ENCODE assay signal across 20 cellular contexts in genomic region chr20:3865152-3865886, GRCh38. TPM values are rescaled to one million over a fixed set of nuclear protein-coding genes. Genes with fewer than 3 reads are reported as not detected.
DNase-seq lines count a peak whose midpoint lies in the region; ATAC-seq and TF ChIP-seq lines count a peak whose summit lies in the region.
"Had no signal": no experiment of that assay in that cellular context is flagged by ENCODE, and none has a peak within 500 bp of the region (broad histone marks: within the 10 kb centered on the region; RNA-seq: fewer than 3 reads in every experiment).

No MANE protein-coding gene starts in this region.

- H2AFZ ChIP-seq in osteoblast (ENCODE audit: low read length) (no peak overlapping the region), GM23338 (no peak overlapping the region)

- H3K9me3 ChIP-seq in T-helper 17 cell (ENCODE audit: control insufficient read depth, low read length, poor library complexity, severe bottlenecking) (no peaks in the 10 kb centered on the region), osteoblast (ENCODE audit: low read depth, low read length) (no peaks in the 10 kb centered on the region)

- H3K27me3 ChIP-seq in H7 (ENCODE audit: control insufficient read depth, insufficient read depth, low read length) (no peaks in the 10 kb centered on the region), osteoblast (ENCODE audit: insufficient read depth, low read length) (no peaks in the 10 kb centered on the region), GM23338 (ENCODE audit: insufficient read depth) (no peaks in the 10 kb centered on the region)
- H3K27me3 ChIP-seq: BLaER1 had no signal

- H3K36me3 Mint-ChIP-seq in activated CD4-positive, alpha-beta T cell treated with anti-CD3 and anti-CD28 coated beads, Interleukin-2, amount 10 ng/mL, durations not matched to agents 7 days and 5 days (ENCODE audit: low read depth) = peaks cover 47% of the 10 kb centered on the region
- peaks cover 10% of the 10 kb centered on the region for H3K36me3 Mint-ChIP-seq in T-helper 17 cell (ENCODE audit: low read depth)
- H3K36me3 Mint-ChIP-seq in GM23338 (ENCODE audit: low read depth) = peaks cover 44% of the 10 kb centered on the region

- peaks cover 4% of the 10 kb centered on the region for H3K79me2 ChIP-seq in osteoblast (ENCODE audit: insufficient read depth, low read length)
- H3K79me2 ChIP-seq in GM23338 (replicated peaks; ENCODE audit: insufficient read depth) = no peaks in the 10 kb centered on the region

- H3K4me3 ChIP-seq in H7 (ENCODE audit: insufficient read depth, low read depth, low read length) (no peak overlapping the region), osteoblast (ENCODE audit: insufficient read depth, low read length) (no peak overlapping the region), GM23338 (no peak overlapping the region)
- H3K4me3 ChIP-seq: BLaER1 had no signal

- H3K4me1 Mint-ChIP-seq in activated CD4-positive, alpha-beta T cell treated with anti-CD3 and anti-CD28 coated beads, Interleukin-2, amount 10 ng/mL, durations not matched to agents 7 days and 5 days = no peaks in the 10 kb centered on the region
- H3K4me1 Mint-ChIP-seq in T-helper 17 cell (peaks cover 4% of the 10 kb centered on the region), GM23338 (no peaks in the 10 kb centered on the region)
- H3K4me1 Mint-ChIP-seq: H9 had no signal

- H3K4me1 ChIP-seq in osteoblast (ENCODE audit: insufficient read depth, low read length) (no peaks in the 10 kb centered on the region), GM23338 (ENCODE audit: insufficient read depth) (no peaks in the 10 kb centered on the region)

- H3K36me3 ChIP-seq in H7 (replicated peaks; ENCODE audit: control insufficient read depth, insufficient read depth, low read length) (peaks cover 37% of the 10 kb centered on the region), osteoblast (ENCODE audit: insufficient read depth, low read length) (peaks cover 68% of the 10 kb centered on the region), GM23338 (ENCODE audit: insufficient read depth) (peaks cover 7% of the 10 kb centered on the region)

- peaks cover 19% of the 10 kb centered on the region for H4K20me1 ChIP-seq in osteoblast (ENCODE audit: insufficient read depth, low read length)
- H4K20me1 ChIP-seq in GM23338 (replicated peaks; ENCODE audit: insufficient read depth) = no peaks in the 10 kb centered on the region

- H3K4me2 ChIP-seq in osteoblast (ENCODE audit: insufficient read depth, low read length) (no peak overlapping the region), GM23338 (no peak overlapping the region)

- TF ChIP-seq CTCF in osteoblast (IDR thresholded peaks at IDR 0.05; ENCODE audit: extremely low read depth, low read depth, low read length) = no peak
- TF ChIP-seq CTCF in GM23338 (conservative IDR thresholded peaks at IDR 0.05; ENCODE audit: low read depth in 2 of 2) = no peak

- ATAC-seq in T-helper 17 cell (no peak), HG02852 (IDR thresholded peaks at IDR 0.05; ENCODE audit: unreplicated experiment) (no peak), GM23338 (no peak)
- ATAC-seq: CD8-positive, alpha-beta T cell; HCT116 had no signal

- H3K4me3 Mint-ChIP-seq in activated CD4-positive, alpha-beta T cell treated with anti-CD3 and anti-CD28 coated beads, Interleukin-2, amount 10 ng/mL, durations not matched to agents 7 days and 5 days = no peak overlapping the region
- H3K4me3 Mint-ChIP-seq in T-helper 17 cell = no peak overlapping the region
- no peak overlapping the region for H3K4me3 Mint-ChIP-seq in GM23338
- H3K4me3 Mint-ChIP-seq: B cell; CD4-positive, CD25-positive, alpha-beta regulatory T cell; CD8-positive, alpha-beta T cell; H9 had no signal

- H3K9me3 Mint-ChIP-seq in activated CD4-positive, alpha-beta T cell treated with anti-CD3 and anti-CD28 coated beads, Interleukin-2, amount 10 ng/mL, durations not matched to agents 7 days and 5 days = no peaks in the 10 kb centered on the region
- peaks cover 13% of the 10 kb centered on the region; the same call in 2 of the 3 replicates for H3K9me3 Mint-ChIP-seq in GM23338
- H3K9me3 Mint-ChIP-seq: CD4-positive, CD25-positive, alpha-beta regulatory T cell; CD8-positive, alpha-beta T cell had no signal

- H3K27ac ChIP-seq in osteoblast (ENCODE audit: low read depth, low read length) (no peak overlapping the region), GM23338 (ENCODE audit: low read depth) (no peak overlapping the region)
- H3K27ac ChIP-seq: 22Rv1, C4-2B had no signal

- H3K27ac Mint-ChIP-seq in activated CD4-positive, alpha-beta T cell treated with anti-CD3 and anti-CD28 coated beads, Interleukin-2, amount 10 ng/mL, durations not matched to agents 7 days and 5 days = peak overlapping the region; percentile 64
- H3K27ac Mint-ChIP-seq in T-helper 17 cell (peak overlapping the region; percentile 43), GM23338 (no peak overlapping the region)
- H3K27ac Mint-ChIP-seq: B cell; CD4-positive, CD25-positive, alpha-beta regulatory T cell; CD8-positive, alpha-beta T cell; H9 had no signal

- no peaks in the 10 kb centered on the region for H3K9me2 ChIP-seq in GM23338 (ENCODE audit: insufficient read depth)

- H3K27me3 Mint-ChIP-seq in activated CD4-positive, alpha-beta T cell treated with anti-CD3 and anti-CD28 coated beads, Interleukin-2, amount 10 ng/mL, durations not matched to agents 7 days and 5 days = no peaks in the 10 kb centered on the region
- H3K27me3 Mint-ChIP-seq in T-helper 17 cell (no peaks in the 10 kb centered on the region), GM23338 (ENCODE audit: insufficient read depth, low read depth, poor library complexity) (peaks cover 10% of the 10 kb centered on the region)
- H3K27me3 Mint-ChIP-seq: B cell; CD4-positive, CD25-positive, alpha-beta regulatory T cell had no signal

- intact Hi-C loops in posterior cingulate gyrus (cut with DNase I) = no loop called here

- CTCF ChIA-PET in activated CD4-positive, alpha-beta T cell treated with anti-CD3 and anti-CD28 coated beads, Interleukin-2, amount 10 ng/mL, durations not matched to agents 7 days and 5 days (lab: Charles Lee) = interaction anchor here (0.6 to 2.4 kb wide), 4 partner anchors 10 to 1773 kb away, joined by 3 to 7 read pairs (median 4); no protein-coding TSS in a partner anchor

- no peak for DNase-seq in activated CD4-positive, alpha-beta T cell treated with anti-CD3 and anti-CD28 coated beads, Interleukin-2, amount 10 ng/mL, durations not matched to agents 7 days and 5 days
- DNase-seq in activated CD4-positive, alpha-beta T cell treated with anti-CD3 and anti-CD28 coated beads for 4 hours = no peak
- DNase-seq in H7 = peak; percentile 21
- no peak for DNase-seq in T-helper 17 cell
- peak; percentile 34 for DNase-seq in osteoblast (ENCODE audit: insufficient read length, low spot score, missing footprints)
- DNase-seq in posterior cingulate gyrus = no peak
- DNase-seq in GM23338 (ENCODE audit: low spot score) = no peak
- DNase-seq: Caco-2; CD4-positive, CD25-positive, alpha-beta regulatory T cell; CD8-positive, alpha-beta T cell; DMS79; EL; GDM1; H9 had no signal

- POLR2A ChIA-PET in activated CD4-positive, alpha-beta T cell treated with anti-CD3 and anti-CD28 coated beads, Interleukin-2, amount 10 ng/mL, durations not matched to agents 7 days and 5 days (lab: Charles Lee) = no interaction called here

- no peaks in the 10 kb centered on the region for H3F3A ChIP-seq in GM23338 (replicated peaks; ENCODE audit: low read depth)

TF ChIP-seq in GM23338, 12 proteins besides CTCF, POLR2A, EP300 and RAD21 (continues in another document):
- no peak for TF ChIP-seq EZH2 (IDR thresholded peaks at IDR 0.05; ENCODE audit: low read depth, unreplicated experiment)
- TF ChIP-seq NANOG (IDR thresholded peaks at IDR 0.05; ENCODE audit: borderline replicate concordance) = no peak
- TF ChIP-seq POLR2AphosphoS5 (IDR thresholded peaks at IDR 0.05; ENCODE audit: low read depth) = no peak
- TF ChIP-seq ETS1 (IDR thresholded peaks at IDR 0.05) = no peak
- TF ChIP-seq STAT1 (IDR thresholded peaks at IDR 0.05; ENCODE audit: unreplicated experiment) = no peak

RNA-seq across cellular contexts. Expression of gene MAVS, which starts 18.7 kb away (rescaled TPM):
- 10 to 100 TPM; 34.8 to 36.4 TPM for total RNA-seq in activated CD4-positive, alpha-beta T cell treated with anti-CD3 and anti-CD28 coated beads, Interleukin-2, amount 10 ng/mL, durations not matched to agents 7 days and 5 days
- total RNA-seq in H7 (2014; rRNA removed; shearing (Covaris generic)) = 10.6 and 11.9 TPM in 2 replicates
- total RNA-seq in T-helper 17 cell (10 to 100 TPM; 20.1 to 21.1 TPM), osteoblast (32.1 and 32.2 TPM in 2 replicates)
- total RNA-seq in GM23338 (2014; rRNA removed; shearing (Covaris generic)) = 21.8 and 21.9 TPM in 2 replicates
- polyA plus RNA-seq in GM23338 (2016; fragmentation: Nextera tagmentation; extraction: Ambion mirVana) = 4.4 and 5.2 TPM in 2 replicates

RNA-seq across cellular contexts. Expression of gene PANK2, which starts 23.9 kb away (rescaled TPM):
- total RNA-seq in activated CD4-positive, alpha-beta T cell treated with anti-CD3 and anti-CD28 coated beads, Interleukin-2, amount 10 ng/mL, durations not matched to agents 7 days and 5 days = 10 to 100 TPM; 59.7 to 64.5 TPM
- 46.8 and 61.5 TPM in 2 replicates for total RNA-seq in H7 (2014; rRNA removed; shearing (Covaris generic))
- total RNA-seq in T-helper 17 cell (10 to 100 TPM; 47.2 to 53.0 TPM), osteoblast (57.2 and 60.4 TPM in 2 replicates)
- total RNA-seq in GM23338 (2014; rRNA removed; shearing (Covaris generic)) = 63.4 and 72.0 TPM in 2 replicates
- polyA plus RNA-seq in GM23338 (2016; fragmentation: Nextera tagmentation; extraction: Ambion mirVana) = 36.1 and 36.8 TPM in 2 replicates

RNA-seq across cellular contexts. Expression of gene AP5S1, which starts 45.0 kb away (rescaled TPM):
- 10 to 100 TPM; 16.6 to 18.2 TPM for total RNA-seq in activated CD4-positive, alpha-beta T cell treated with anti-CD3 and anti-CD28 coated beads, Interleukin-2, amount 10 ng/mL, durations not matched to agents 7 days and 5 days
- 3.1 and 4.4 TPM in 2 replicates for total RNA-seq in H7 (2014; rRNA removed; shearing (Covaris generic))
- total RNA-seq in T-helper 17 cell (10 to 100 TPM; 11.3 to 11.9 TPM), osteoblast (23.9 and 25.3 TPM in 2 replicates)
- total RNA-seq in GM23338 (2014; rRNA removed; shearing (Covaris generic)) = 1.2 and 1.8 TPM in 2 replicates
- 1.8 and 2.8 TPM in 2 replicates for polyA plus RNA-seq in GM23338 (2016; fragmentation: Nextera tagmentation; extraction: Ambion mirVana)

Comparison
In these comparisons a context has a peak if more than half of its experiments do, and no peak if none do; other contexts are left out.
1. DNase-seq: peak in H7 (single experiment) and osteoblast (single experiment); none in activated CD4-positive, alpha-beta T cell treated with anti-CD3 and anti-CD28 coated beads, Interleukin-2, amount 10 ng/mL, durations not matched to agents 7 days and 5 days (single experiment), activated CD4-positive, alpha-beta T cell treated with anti-CD3 and anti-CD28 coated beads for 4 hours (0 of 2), T-helper 17 cell (0 of 3), posterior cingulate gyrus (0 of 10) and GM23338 (single experiment).